Comparison of ENCODE assay signal across 8 cellular contexts in genomic region chr22:31055322-31056159, GRCh38. TPM values are rescaled to one million over a fixed set of nuclear protein-coding genes. Genes with fewer than 3 reads are reported as not detected.
A peak's percentile ranks its signal among the peaks of the same experiment; 100 is the strongest.
DNase-seq lines count a peak whose midpoint lies in the region; ATAC-seq and TF ChIP-seq lines count a peak whose summit lies in the region.

No MANE protein-coding gene starts in this region.

- no peaks in the 10 kb centered on the region for H3K9me3 Mint-ChIP-seq in activated naive CD4-positive, alpha-beta T cell treated with anti-CD3 and anti-CD28 coated beads, Interleukin-2, amount 10 ng/mL, durations not matched to agents 7 days and 5 days

- no peak for TF ChIP-seq POLR2A in gastrocnemius medialis (IDR thresholded peaks at IDR 0.05)

- no peak overlapping the region for H3K4me3 Mint-ChIP-seq in activated naive CD4-positive, alpha-beta T cell treated with anti-CD3 and anti-CD28 coated beads, Interleukin-2, amount 10 ng/mL, durations not matched to agents 7 days and 5 days

- no peak overlapping the region for H3K4me3 ChIP-seq in astrocyte of the cerebellum (ENCODE audit: low read depth, low read length)
- H3K4me3 ChIP-seq in gastrocnemius medialis = no peak overlapping the region

- in situ Hi-C loops in astrocyte of the cerebellum (cut with HindIII; ENCODE audit: low sequenced_read_pairs) = no loop called here
- in situ Hi-C loops in gastrocnemius medialis (cut with MboI; ENCODE audit: low sequenced_read_pairs in 4 of 4) = no loop called here

- no peaks in the 10 kb centered on the region for H3K27me3 Mint-ChIP-seq in activated naive CD4-positive, alpha-beta T cell treated with anti-CD3 and anti-CD28 coated beads, Interleukin-2, amount 10 ng/mL, durations not matched to agents 7 days and 5 days

- no peak overlapping the region for H3K27ac Mint-ChIP-seq in activated naive CD4-positive, alpha-beta T cell treated with anti-CD3 and anti-CD28 coated beads, Interleukin-2, amount 10 ng/mL, durations not matched to agents 7 days and 5 days

- ATAC-seq in gastrocnemius medialis (peak; percentile 86 to 87), GM18511 (IDR thresholded peaks at IDR 0.05; ENCODE audit: unreplicated experiment) (no peak), GM21390 (IDR thresholded peaks at IDR 0.05; ENCODE audit: unreplicated experiment) (no peak)

- no peaks in the 10 kb centered on the region for H3K4me1 Mint-ChIP-seq in activated naive CD4-positive, alpha-beta T cell treated with anti-CD3 and anti-CD28 coated beads, Interleukin-2, amount 10 ng/mL, durations not matched to agents 7 days and 5 days

- H3K27ac ChIP-seq in gastrocnemius medialis = peak overlapping the region; percentile 64 to 71 (median 70)

- no peak for TF ChIP-seq CTCF in astrocyte of the cerebellum (IDR thresholded peaks at IDR 0.05; ENCODE audit: low read depth, low read length, missing control alignments)
- TF ChIP-seq CTCF in gastrocnemius medialis (IDR thresholded peaks at IDR 0.05 in 4 of 5, conservative IDR thresholded peaks at IDR 0.05 in 1 of 5) = no peak

- H3K36me3 Mint-ChIP-seq in activated naive CD4-positive, alpha-beta T cell treated with anti-CD3 and anti-CD28 coated beads, Interleukin-2, amount 10 ng/mL, durations not matched to agents 7 days and 5 days = no peaks in the 10 kb centered on the region

- no peaks in the 10 kb centered on the region for H3K27me3 ChIP-seq in gastrocnemius medialis

- intact Hi-C loops in gastrocnemius medialis (cut with DNase I; ENCODE audit: low total_unique reads) = no loop called here

- no peaks in the 10 kb centered on the region for H3K36me3 ChIP-seq in gastrocnemius medialis

- CTCF ChIA-PET in activated naive CD4-positive, alpha-beta T cell treated with anti-CD3 and anti-CD28 coated beads, Interleukin-2, amount 10 ng/mL, durations not matched to agents 7 days and 5 days (lab: Charles Lee) = no interaction called here

- peaks cover 0 to 8% of the 10 kb centered on the region in 2 donors for H3K4me1 ChIP-seq in gastrocnemius medialis

- no peaks in the 10 kb centered on the region for H3K9me3 ChIP-seq in gastrocnemius medialis

- DNase-seq in SKM-1 treated with dmso at 0.1 percent for 144 hours (lab: John Stamatoyannopoulos, UW; ENCODE audit: unreplicated experiment) = peak; percentile 20
- DNase-seq in SKM-1 (lab: John Stamatoyannopoulos, UW; ENCODE audit: unreplicated experiment) = no peak
- DNase-seq in astrocyte of the cerebellum (ENCODE audit: low read depth) = peak; percentile 93
- peak in 42 of 51 donors; percentile 3 to 81 (median 34) for DNase-seq in hypothalamus (lab: John Stamatoyannopoulos, UW)
- DNase-seq in gastrocnemius medialis = peak; percentile 55 to 76
- no peak for DNase-seq in activated naive CD4-positive, alpha-beta T cell treated with anti-CD3 and anti-CD28 coated beads, Interleukin-2, amount 10 ng/mL, durations not matched to agents 7 days and 5 days

RNA-seq across cellular contexts. Expression of gene SMTN, which starts 25.6 kb away (rescaled TPM):
- 100 to 1,000 TPM in 1 of 4 donors, 10 to 100 TPM in 3; 39.5 to 104 (median 45.3) TPM for total RNA-seq in gastrocnemius medialis

RNA-seq across cellular contexts. Expression of gene SELENOM, which starts 51.8 kb away (rescaled TPM):
- 100 to 1,000 TPM; 144 to 184 (median 157) TPM for total RNA-seq in gastrocnemius medialis

Comparison
In these comparisons a context has a peak if more than half of its experiments do, and no peak if none do; other contexts are left out.
1. DNase-seq: peak in SKM-1 treated with dmso at 0.1 percent for 144 hours (single experiment), astrocyte of the cerebellum (single experiment), hypothalamus (42 of 51) and gastrocnemius medialis (2 of 2); none in SKM-1 (single experiment) and activated naive CD4-positive, alpha-beta T cell treated with anti-CD3 and anti-CD28 coated beads, Interleukin-2, amount 10 ng/mL, durations not matched to agents 7 days and 5 days (single experiment).
2. ATAC-seq: peak in gastrocnemius medialis (2 of 2); none in GM18511 (single experiment) and GM21390 (single experiment).